1 cellular context compared by ENCODE assay signal in the genomic region with DNA sequence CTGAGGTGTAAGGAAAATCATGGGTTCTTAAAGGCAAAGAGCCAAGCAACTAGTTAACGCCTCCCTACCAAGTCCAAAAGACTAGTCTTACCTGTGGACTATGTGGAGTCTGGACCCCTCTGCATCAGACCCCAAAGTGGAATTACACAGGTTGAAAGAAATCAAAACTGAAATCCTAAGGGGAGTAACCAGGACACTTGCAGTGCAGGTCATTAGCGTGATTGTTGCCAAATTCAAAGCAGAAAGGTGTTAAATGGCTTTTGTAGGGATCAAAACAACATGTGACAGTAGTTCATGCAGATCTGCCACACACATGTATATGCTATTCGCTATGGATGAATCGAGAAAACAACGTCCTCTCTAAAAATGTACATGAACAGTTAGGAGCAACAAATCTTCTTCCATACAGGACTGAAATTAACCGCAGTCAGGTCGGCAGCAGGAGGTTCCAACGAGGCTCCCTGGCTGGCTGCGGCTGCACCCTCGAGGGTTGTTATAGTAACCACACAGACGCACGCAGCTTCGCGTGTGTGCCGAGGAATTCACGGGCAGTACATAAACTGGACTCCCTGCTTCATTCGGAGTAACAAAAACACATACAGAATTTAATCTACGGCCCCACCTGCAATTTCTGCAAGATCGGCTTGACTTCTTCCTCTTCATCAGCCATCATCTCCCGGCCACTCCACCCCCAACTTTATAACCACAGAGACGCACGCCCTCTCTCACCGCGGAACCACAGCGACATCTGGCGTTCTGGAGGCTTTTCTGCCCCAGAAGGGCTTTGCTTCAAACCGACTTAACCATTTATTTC.
TF ChIP-seq lines count a peak whose summit lies in the region.

A gene with protein sequence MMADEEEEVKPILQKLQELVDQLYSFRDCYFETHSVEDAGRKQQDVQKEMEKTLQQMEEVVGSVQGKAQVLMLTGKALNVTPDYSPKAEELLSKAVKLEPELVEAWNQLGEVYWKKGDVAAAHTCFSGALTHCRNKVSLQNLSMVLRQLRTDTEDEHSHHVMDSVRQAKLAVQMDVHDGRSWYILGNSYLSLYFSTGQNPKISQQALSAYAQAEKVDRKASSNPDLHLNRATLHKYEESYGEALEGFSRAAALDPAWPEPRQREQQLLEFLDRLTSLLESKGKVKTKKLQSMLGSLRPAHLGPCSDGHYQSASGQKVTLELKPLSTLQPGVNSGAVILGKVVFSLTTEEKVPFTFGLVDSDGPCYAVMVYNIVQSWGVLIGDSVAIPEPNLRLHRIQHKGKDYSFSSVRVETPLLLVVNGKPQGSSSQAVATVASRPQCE (minus strand): TSS at position 687 of the 814 bp plus-strand sequence. CDS start 14 bp downstream, at position 673.

TF ChIP-seq in HepG2, 621 proteins besides CTCF, POLR2A, EP300 and RAD21 (continued from another document):
- TF ChIP-seq, protein P1, sequence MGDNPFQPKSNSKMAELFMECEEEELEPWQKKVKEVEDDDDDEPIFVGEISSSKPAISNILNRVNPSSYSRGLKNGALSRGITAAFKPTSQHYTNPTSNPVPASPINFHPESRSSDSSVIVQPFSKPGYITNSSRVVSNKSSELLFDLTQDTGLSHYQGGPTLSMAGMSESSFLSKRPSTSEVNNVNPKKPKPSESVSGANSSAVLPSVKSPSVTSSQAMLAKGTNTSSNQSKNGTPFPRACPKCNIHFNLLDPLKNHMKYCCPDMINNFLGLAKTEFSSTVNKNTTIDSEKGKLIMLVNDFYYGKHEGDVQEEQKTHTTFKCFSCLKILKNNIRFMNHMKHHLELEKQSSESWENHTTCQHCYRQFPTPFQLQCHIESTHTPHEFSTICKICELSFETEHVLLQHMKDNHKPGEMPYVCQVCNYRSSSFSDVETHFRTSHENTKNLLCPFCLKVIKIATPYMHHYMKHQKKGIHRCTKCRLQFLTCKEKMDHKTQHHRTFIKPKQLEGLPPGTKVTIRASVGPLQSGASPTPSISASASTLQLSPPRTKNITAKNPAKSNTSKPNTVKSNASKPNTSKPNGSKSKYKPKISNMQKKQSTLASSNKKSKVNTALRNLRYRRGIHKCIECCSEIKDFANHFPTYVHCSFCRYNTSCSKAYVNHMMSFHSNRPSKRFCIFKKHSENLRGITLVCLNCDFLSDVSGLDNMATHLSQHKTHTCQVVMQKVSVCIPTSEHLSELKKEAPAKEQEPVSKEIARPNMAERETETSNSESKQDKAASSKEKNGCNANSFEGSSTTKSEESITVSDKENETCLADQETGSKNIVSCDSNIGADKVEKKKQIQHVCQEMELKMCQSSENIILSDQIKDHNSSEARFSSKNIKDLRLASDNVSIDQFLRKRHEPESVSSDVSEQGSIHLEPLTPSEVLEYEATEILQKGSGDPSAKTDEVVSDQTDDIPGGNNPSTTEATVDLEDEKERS (CRISPR knock-in tag; IDR thresholded peaks at IDR 0.05): 0 out of 2 replicates have a peak, but pooled peaks have one; percentile 66
- peak; percentile 77; the same call in 1 of the 2 replicates for TF ChIP-seq KAT7 (CRISPR knock-in tag; IDR thresholded peaks at IDR 0.05; ENCODE audit: borderline replicate concordance)
- peak; percentile 42 for TF ChIP-seq ZFX (CRISPR knock-in tag; IDR thresholded peaks at IDR 0.05; ENCODE audit: low read depth)
- TF ChIP-seq DR1 (CRISPR knock-in tag; IDR thresholded peaks at IDR 0.05): no peak
- no peak for TF ChIP-seq KLF15 (CRISPR knock-in tag; IDR thresholded peaks at IDR 0.05; ENCODE audit: borderline replicate concordance)
- TF ChIP-seq ZNF878 (CRISPR knock-in tag; IDR thresholded peaks at IDR 0.05): 0 out of 2 replicates have a peak, but pooled peaks have one; percentile 11
- peak; percentile 52 for TF ChIP-seq FOSL2 (CRISPR knock-in tag; IDR thresholded peaks at IDR 0.05)
- TF ChIP-seq ZNF75D (CRISPR knock-in tag; IDR thresholded peaks at IDR 0.05; ENCODE audit: borderline replicate concordance): no peak
- TF ChIP-seq ZNF652 (CRISPR knock-in tag; IDR thresholded peaks at IDR 0.05; ENCODE audit: borderline replicate concordance, low read depth): peak; percentile 98
- peak; percentile 77; the same call in 1 of the 2 replicates for TF ChIP-seq SPEN (CRISPR knock-in tag; IDR thresholded peaks at IDR 0.05; ENCODE audit: low read depth)
- TF ChIP-seq, protein P2, sequence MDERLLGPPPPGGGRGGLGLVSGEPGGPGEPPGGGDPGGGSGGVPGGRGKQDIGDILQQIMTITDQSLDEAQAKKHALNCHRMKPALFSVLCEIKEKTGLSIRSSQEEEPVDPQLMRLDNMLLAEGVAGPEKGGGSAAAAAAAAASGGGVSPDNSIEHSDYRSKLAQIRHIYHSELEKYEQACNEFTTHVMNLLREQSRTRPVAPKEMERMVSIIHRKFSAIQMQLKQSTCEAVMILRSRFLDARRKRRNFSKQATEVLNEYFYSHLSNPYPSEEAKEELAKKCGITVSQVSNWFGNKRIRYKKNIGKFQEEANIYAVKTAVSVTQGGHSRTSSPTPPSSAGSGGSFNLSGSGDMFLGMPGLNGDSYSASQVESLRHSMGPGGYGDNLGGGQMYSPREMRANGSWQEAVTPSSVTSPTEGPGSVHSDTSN (CRISPR knock-in tag; IDR thresholded peaks at IDR 0.05): no peak
- no peak for TF ChIP-seq ATF7 (IDR thresholded peaks at IDR 0.05)
- peak; percentile 26; the same call in 1 of the 2 replicates for TF ChIP-seq ATF7 (CRISPR knock-in tag; IDR thresholded peaks at IDR 0.05)
- TF ChIP-seq ZNF644 (CRISPR knock-in tag; IDR thresholded peaks at IDR 0.05; ENCODE audit: low read depth): peak; percentile 68; the same call in 1 of the 2 replicates
- peak; percentile 63 for TF ChIP-seq GABPB1 (CRISPR knock-in tag; IDR thresholded peaks at IDR 0.05)
- TF ChIP-seq ZNF775 (CRISPR knock-in tag; IDR thresholded peaks at IDR 0.05; ENCODE audit: borderline replicate concordance): no peak
- TF ChIP-seq ESRRA (CRISPR knock-in tag; IDR thresholded peaks at IDR 0.05; ENCODE audit: low read depth): 0 out of 2 replicates have a peak, but pooled peaks have one; percentile 23
- TF ChIP-seq FOXA1 (IDR thresholded peaks at IDR 0.05): no peak
- no peak for TF ChIP-seq FOXA1 (CRISPR knock-in tag; IDR thresholded peaks at IDR 0.05)
- peak; percentile 86; the same call in 1 of the 2 replicates for TF ChIP-seq SIN3B (IDR thresholded peaks at IDR 0.05; ENCODE audit: low read length)
- TF ChIP-seq JUNB (CRISPR knock-in tag; IDR thresholded peaks at IDR 0.05; ENCODE audit: borderline replicate concordance): no peak
- TF ChIP-seq AGO1 (IDR thresholded peaks at IDR 0.05; ENCODE audit: low read depth, low read length, poor library complexity, severe bottlenecking): no peak
- TF ChIP-seq EHMT2 (IDR thresholded peaks at IDR 0.05; ENCODE audit: borderline replicate concordance, low read depth, low read length): peak; percentile 69; the same call in 1 of the 2 replicates
- peak; percentile 76 for TF ChIP-seq MEF2D (CRISPR knock-in tag; IDR thresholded peaks at IDR 0.05)
- peak; percentile 87 for TF ChIP-seq YY1 (IDR thresholded peaks at IDR 0.05; ENCODE audit: insufficient read depth, insufficient replicate concordance, low read depth, low read length)
- TF ChIP-seq MAZ (IDR thresholded peaks at IDR 0.05; ENCODE audit: borderline replicate concordance, low read depth, low read length): peak; percentile 29; the same call in 1 of the 2 replicates
- no peak for TF ChIP-seq MAZ (CRISPR knock-in tag; IDR thresholded peaks at IDR 0.05; ENCODE audit: low read depth)
- TF ChIP-seq KDM5A (IDR thresholded peaks at IDR 0.05; ENCODE audit: borderline replicate concordance, low read length): peak; percentile 97
- TF ChIP-seq ZNF10 (CRISPR knock-in tag; IDR thresholded peaks at IDR 0.05; ENCODE audit: borderline replicate concordance, low read depth): no peak
- TF ChIP-seq HOXA3 (CRISPR knock-in tag; IDR thresholded peaks at IDR 0.05): peak; percentile 87
- TF ChIP-seq NKX3-1 (CRISPR knock-in tag; IDR thresholded peaks at IDR 0.05): 0 out of 2 replicates have a peak, but pooled peaks have one; percentile 34
- TF ChIP-seq ZNF790 (CRISPR knock-in tag; IDR thresholded peaks at IDR 0.05; ENCODE audit: borderline replicate concordance): 0 out of 2 replicates have a peak, but pooled peaks have one; percentile 31
- no peak for TF ChIP-seq GTF3A (CRISPR knock-in tag; conservative IDR thresholded peaks at IDR 0.05)
- peak; percentile 81; the same call in 1 of the 2 replicates for TF ChIP-seq ZNF350 (CRISPR knock-in tag; IDR thresholded peaks at IDR 0.05; ENCODE audit: borderline replicate concordance, low read depth)
- TF ChIP-seq, protein P3, sequence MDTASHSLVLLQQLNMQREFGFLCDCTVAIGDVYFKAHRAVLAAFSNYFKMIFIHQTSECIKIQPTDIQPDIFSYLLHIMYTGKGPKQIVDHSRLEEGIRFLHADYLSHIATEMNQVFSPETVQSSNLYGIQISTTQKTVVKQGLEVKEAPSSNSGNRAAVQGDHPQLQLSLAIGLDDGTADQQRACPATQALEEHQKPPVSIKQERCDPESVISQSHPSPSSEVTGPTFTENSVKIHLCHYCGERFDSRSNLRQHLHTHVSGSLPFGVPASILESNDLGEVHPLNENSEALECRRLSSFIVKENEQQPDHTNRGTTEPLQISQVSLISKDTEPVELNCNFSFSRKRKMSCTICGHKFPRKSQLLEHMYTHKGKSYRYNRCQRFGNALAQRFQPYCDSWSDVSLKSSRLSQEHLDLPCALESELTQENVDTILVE (CRISPR knock-in tag; IDR thresholded peaks at IDR 0.05): 0 out of 2 replicates have a peak, but pooled peaks have one; percentile 26
- TF ChIP-seq NFATC3 (CRISPR knock-in tag; IDR thresholded peaks at IDR 0.05): no peak
- TF ChIP-seq, protein P4, sequence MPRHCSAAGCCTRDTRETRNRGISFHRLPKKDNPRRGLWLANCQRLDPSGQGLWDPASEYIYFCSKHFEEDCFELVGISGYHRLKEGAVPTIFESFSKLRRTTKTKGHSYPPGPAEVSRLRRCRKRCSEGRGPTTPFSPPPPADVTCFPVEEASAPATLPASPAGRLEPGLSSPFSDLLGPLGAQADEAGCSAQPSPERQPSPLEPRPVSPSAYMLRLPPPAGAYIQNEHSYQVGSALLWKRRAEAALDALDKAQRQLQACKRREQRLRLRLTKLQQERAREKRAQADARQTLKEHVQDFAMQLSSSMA (CRISPR knock-in tag; IDR thresholded peaks at IDR 0.05): no peak
- no peak for TF ChIP-seq CBX2 (IDR thresholded peaks at IDR 0.05; ENCODE audit: low read depth, low read length)
- no peak for TF ChIP-seq CBX2 (CRISPR knock-in tag; IDR thresholded peaks at IDR 0.05; ENCODE audit: low read depth)
- TF ChIP-seq TAF1 (CRISPR knock-in tag; IDR thresholded peaks at IDR 0.05): peak; percentile 57
- no peak for TF ChIP-seq ZNF451 (CRISPR knock-in tag; IDR thresholded peaks at IDR 0.05)
- TF ChIP-seq, protein P5, sequence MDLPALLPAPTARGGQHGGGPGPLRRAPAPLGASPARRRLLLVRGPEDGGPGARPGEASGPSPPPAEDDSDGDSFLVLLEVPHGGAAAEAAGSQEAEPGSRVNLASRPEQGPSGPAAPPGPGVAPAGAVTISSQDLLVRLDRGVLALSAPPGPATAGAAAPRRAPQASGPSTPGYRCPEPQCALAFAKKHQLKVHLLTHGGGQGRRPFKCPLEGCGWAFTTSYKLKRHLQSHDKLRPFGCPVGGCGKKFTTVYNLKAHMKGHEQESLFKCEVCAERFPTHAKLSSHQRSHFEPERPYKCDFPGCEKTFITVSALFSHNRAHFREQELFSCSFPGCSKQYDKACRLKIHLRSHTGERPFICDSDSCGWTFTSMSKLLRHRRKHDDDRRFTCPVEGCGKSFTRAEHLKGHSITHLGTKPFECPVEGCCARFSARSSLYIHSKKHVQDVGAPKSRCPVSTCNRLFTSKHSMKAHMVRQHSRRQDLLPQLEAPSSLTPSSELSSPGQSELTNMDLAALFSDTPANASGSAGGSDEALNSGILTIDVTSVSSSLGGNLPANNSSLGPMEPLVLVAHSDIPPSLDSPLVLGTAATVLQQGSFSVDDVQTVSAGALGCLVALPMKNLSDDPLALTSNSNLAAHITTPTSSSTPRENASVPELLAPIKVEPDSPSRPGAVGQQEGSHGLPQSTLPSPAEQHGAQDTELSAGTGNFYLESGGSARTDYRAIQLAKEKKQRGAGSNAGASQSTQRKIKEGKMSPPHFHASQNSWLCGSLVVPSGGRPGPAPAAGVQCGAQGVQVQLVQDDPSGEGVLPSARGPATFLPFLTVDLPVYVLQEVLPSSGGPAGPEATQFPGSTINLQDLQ (CRISPR knock-in tag; IDR thresholded peaks at IDR 0.05): no peak
- TF ChIP-seq MIER2 (CRISPR knock-in tag; IDR thresholded peaks at IDR 0.05): peak; percentile 71; the same call in 1 of the 2 replicates
- no peak for TF ChIP-seq ZNF263 (CRISPR knock-in tag; IDR thresholded peaks at IDR 0.05)
- TF ChIP-seq TEAD3 (CRISPR knock-in tag; optimal IDR thresholded peaks at IDR 0.05; ENCODE audit: borderline replicate concordance): peak; percentile 35
- TF ChIP-seq, protein P6, sequence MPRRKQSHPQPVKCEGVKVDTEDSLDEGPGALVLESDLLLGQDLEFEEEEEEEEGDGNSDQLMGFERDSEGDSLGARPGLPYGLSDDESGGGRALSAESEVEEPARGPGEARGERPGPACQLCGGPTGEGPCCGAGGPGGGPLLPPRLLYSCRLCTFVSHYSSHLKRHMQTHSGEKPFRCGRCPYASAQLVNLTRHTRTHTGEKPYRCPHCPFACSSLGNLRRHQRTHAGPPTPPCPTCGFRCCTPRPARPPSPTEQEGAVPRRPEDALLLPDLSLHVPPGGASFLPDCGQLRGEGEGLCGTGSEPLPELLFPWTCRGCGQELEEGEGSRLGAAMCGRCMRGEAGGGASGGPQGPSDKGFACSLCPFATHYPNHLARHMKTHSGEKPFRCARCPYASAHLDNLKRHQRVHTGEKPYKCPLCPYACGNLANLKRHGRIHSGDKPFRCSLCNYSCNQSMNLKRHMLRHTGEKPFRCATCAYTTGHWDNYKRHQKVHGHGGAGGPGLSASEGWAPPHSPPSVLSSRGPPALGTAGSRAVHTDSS (CRISPR knock-in tag; conservative IDR thresholded peaks at IDR 0.05): 0 out of 2 replicates have a peak, but pooled peaks have one; percentile 33
- TF ChIP-seq MLLT10 (CRISPR knock-in tag; IDR thresholded peaks at IDR 0.05): no peak
- TF ChIP-seq ERF (CRISPR knock-in tag; IDR thresholded peaks at IDR 0.05): peak; percentile 62; the same call in 1 of the 2 replicates
- TF ChIP-seq ZNF124 (CRISPR knock-in tag; IDR thresholded peaks at IDR 0.05): 0 out of 2 replicates have a peak, but pooled peaks have one; percentile 72
- TF ChIP-seq ZNF501 (CRISPR knock-in tag; IDR thresholded peaks at IDR 0.05): peak; percentile 77
- TF ChIP-seq RBM22 (optimal IDR thresholded peaks at IDR 0.05; ENCODE audit: low read length): peak; percentile 29
- TF ChIP-seq, protein P7, sequence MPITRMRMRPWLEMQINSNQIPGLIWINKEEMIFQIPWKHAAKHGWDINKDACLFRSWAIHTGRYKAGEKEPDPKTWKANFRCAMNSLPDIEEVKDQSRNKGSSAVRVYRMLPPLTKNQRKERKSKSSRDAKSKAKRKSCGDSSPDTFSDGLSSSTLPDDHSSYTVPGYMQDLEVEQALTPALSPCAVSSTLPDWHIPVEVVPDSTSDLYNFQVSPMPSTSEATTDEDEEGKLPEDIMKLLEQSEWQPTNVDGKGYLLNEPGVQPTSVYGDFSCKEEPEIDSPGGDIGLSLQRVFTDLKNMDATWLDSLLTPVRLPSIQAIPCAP (CRISPR knock-in tag; IDR thresholded peaks at IDR 0.05; ENCODE audit: low read depth): no peak
- TF ChIP-seq HDAC2 (CRISPR knock-in tag; IDR thresholded peaks at IDR 0.05): peak; percentile 66
